In genomic region chr21:33978585-33978984, GRCh38 we compare ENCODE assay signal across 31 cellular contexts.
DNase-seq lines count a peak whose midpoint lies in the region; ATAC-seq, FAIRE-seq and TF ChIP-seq lines count a peak whose summit lies in the region.
"Had no signal": no experiment of that assay in that cellular context is flagged by ENCODE, and none has a peak within 500 bp of the region (broad histone marks: within the 10 kb centered on the region; RNA-seq: fewer than 3 reads in every experiment).

No MANE protein-coding gene starts in this region.

- no peak overlapping the region for H3K4me3 Mint-ChIP-seq in activated CD8-positive, alpha-beta T cell treated with anti-CD3 and anti-CD28 coated beads for 36 hours
- no peak overlapping the region for H3K4me3 Mint-ChIP-seq in activated CD8-positive, alpha-beta T cell treated with anti-CD3 and anti-CD28 coated beads, Interleukin-2, amount 10 ng/mL, durations not matched to agents 7 days and 5 days
- no peak overlapping the region for H3K4me3 Mint-ChIP-seq in CD4-positive, alpha-beta T cell
- H3K4me3 Mint-ChIP-seq in immature natural killer cell: peak overlapping the region in 2 of 5 donors; percentile 24 to 50
- H3K4me3 Mint-ChIP-seq: endodermal cell, GM23338, HFFc6 had no signal

- DNase-seq in activated CD8-positive, alpha-beta T cell treated with anti-CD3 and anti-CD28 coated beads for 36 hours: no peak
- no peak for DNase-seq in activated CD8-positive, alpha-beta T cell treated with anti-CD3 and anti-CD28 coated beads, Interleukin-2, amount 10 ng/mL, durations not matched to agents 7 days and 5 days
- no peak for DNase-seq in CD4-positive, alpha-beta T cell
- no peak for DNase-seq in HTR-8/SVneo (ENCODE audit: insufficient read length, low spot score)
- no peak for DNase-seq in immature natural killer cell
- DNase-seq in G401 (ENCODE audit: low spot score): no peak
- DNase-seq: activated effector memory CD4-positive, alpha-beta T cell treated with Interleukin-2 at 50 U/mL for 16 hours; adrenal gland; AML-193; central memory CD4-positive, alpha-beta T cell; dermis blood vessel endothelial cell; DMS153; endodermal cell; HFFc6; IMR-90; NCI-H146; NCI-H2107; sigmoid colon; SK-N-SH; stimulated activated CD4-positive, alpha-beta T cell treated with anti-CD3 and anti-CD28 coated beads, Interleukin-12 subunit alpha, Interleukin-12 subunit beta, amount 100 ng/mL, for 4 hours; stimulated activated CD4-positive, alpha-beta T cell treated with anti-CD3 and anti-CD28 coated beads, Interleukin-2, amount 100 ng/mL, for 48 hours; thyroid gland had no signal

- CTCF ChIA-PET in activated CD8-positive, alpha-beta T cell treated with anti-CD3 and anti-CD28 coated beads for 36 hours (lab: Charles Lee): interaction anchor here (1.7 to 2.8 kb wide), 2 partner anchors 55 to 369 kb away, joined by 3 to 11 read pairs; no protein-coding TSS in a partner anchor
- CTCF ChIA-PET in activated CD8-positive, alpha-beta T cell treated with anti-CD3 and anti-CD28 coated beads, Interleukin-2, amount 10 ng/mL, durations not matched to agents 7 days and 5 days (lab: Charles Lee): interaction anchor here (3.9 kb wide), 1 partner anchor 17 kb away, joined by 9 read pairs; no protein-coding TSS in a partner anchor
- CTCF ChIA-PET in CD4-positive, alpha-beta T cell (lab: Charles Lee): interaction anchor here (3.9 kb wide), 1 partner anchor 54 kb away, joined by 20 read pairs; no protein-coding TSS in a partner anchor

- no peak for ATAC-seq in activated CD8-positive, alpha-beta T cell treated with anti-CD3 and anti-CD28 coated beads for 36 hours
- no peak for ATAC-seq in activated CD8-positive, alpha-beta T cell treated with anti-CD3 and anti-CD28 coated beads, Interleukin-2, amount 10 ng/mL, durations not matched to agents 7 days and 5 days
- ATAC-seq in CD4-positive, alpha-beta T cell (ENCODE audit: poor library complexity): no peak
- ATAC-seq in GM19467 (IDR thresholded peaks at IDR 0.05; ENCODE audit: unreplicated experiment) (no peak), GM18867 (IDR thresholded peaks at IDR 0.05; ENCODE audit: unreplicated experiment) (no peak)
- ATAC-seq: GM23338, left lobe of liver, Right ventricle myocardium inferior had no signal

- no peak for TF ChIP-seq CTCF in activated CD8-positive, alpha-beta T cell treated with anti-CD3 and anti-CD28 coated beads for 36 hours (IDR thresholded peaks at IDR 0.05)
- no peak for TF ChIP-seq CTCF in CD4-positive, alpha-beta T cell (IDR thresholded peaks at IDR 0.05)

- no peaks in the 10 kb centered on the region for H3K9me3 ChIP-seq in CD4-positive, alpha-beta T cell (ENCODE audit: control insufficient read depth, low read length)
- H3K9me3 ChIP-seq: adrenal gland, prostate gland, sigmoid colon, SK-N-SH, thyroid gland, uterus had no signal

- H3K27me3 ChIP-seq in CD4-positive, alpha-beta T cell (ENCODE audit: control insufficient read depth, insufficient read depth, low read length): no peaks in the 10 kb centered on the region
- H3K27me3 ChIP-seq: sigmoid colon, thyroid gland, uterus had no signal

- H3K9me3 Mint-ChIP-seq in activated CD8-positive, alpha-beta T cell treated with anti-CD3 and anti-CD28 coated beads for 36 hours: no peaks in the 10 kb centered on the region
- H3K9me3 Mint-ChIP-seq in activated CD8-positive, alpha-beta T cell treated with anti-CD3 and anti-CD28 coated beads, Interleukin-2, amount 10 ng/mL, durations not matched to agents 7 days and 5 days (ENCODE audit: insufficient read depth): no peaks in the 10 kb centered on the region
- H3K9me3 Mint-ChIP-seq in CD4-positive, alpha-beta T cell: no peaks in the 10 kb centered on the region
- H3K9me3 Mint-ChIP-seq in immature natural killer cell: no peaks in the 10 kb centered on the region
- H3K9me3 Mint-ChIP-seq: endodermal cell, GM23338, HFFc6 had no signal

- peaks cover 70% of the 10 kb centered on the region for H3K4me1 Mint-ChIP-seq in activated CD8-positive, alpha-beta T cell treated with anti-CD3 and anti-CD28 coated beads for 36 hours (ENCODE audit: low read depth)
- H3K4me1 Mint-ChIP-seq in activated CD8-positive, alpha-beta T cell treated with anti-CD3 and anti-CD28 coated beads, Interleukin-2, amount 10 ng/mL, durations not matched to agents 7 days and 5 days (ENCODE audit: low read depth): peaks cover 71% of the 10 kb centered on the region
- H3K4me1 Mint-ChIP-seq in CD4-positive, alpha-beta T cell (ENCODE audit: low read depth): peaks cover 50% of the 10 kb centered on the region
- H3K4me1 Mint-ChIP-seq in immature natural killer cell: peaks cover 49 to 56% of the 10 kb centered on the region in 2 donors

- no peak overlapping the region for H3K27ac ChIP-seq in CD4-positive, alpha-beta T cell (ENCODE audit: low read depth, low read length)
- H3K27ac ChIP-seq: adrenal gland, prostate gland, sigmoid colon, thyroid gland had no signal

- intact Hi-C loops in activated CD8-positive, alpha-beta T cell treated with anti-CD3 and anti-CD28 coated beads for 36 hours (cut with micrococcal nuclease): loop anchor here (5.0 kb wide), 3 partner anchors 44 to 99 kb away; no protein-coding TSS in a partner anchor
- intact Hi-C loops in CD4-positive, alpha-beta T cell (cut with DNase I, micrococcal nuclease): loop anchor here (5.0 kb wide), 2 partner anchors 41 to 56 kb away; no protein-coding TSS in a partner anchor

- POLR2A ChIA-PET in activated CD8-positive, alpha-beta T cell treated with anti-CD3 and anti-CD28 coated beads for 36 hours (lab: Charles Lee): interaction anchor here (1.3 to 7.4 kb wide), 2 partner anchors 43 to 55 kb away, joined by 4 to 66 read pairs; no protein-coding TSS in a partner anchor
- POLR2A ChIA-PET in activated CD8-positive, alpha-beta T cell treated with anti-CD3 and anti-CD28 coated beads, Interleukin-2, amount 10 ng/mL, durations not matched to agents 7 days and 5 days (lab: Charles Lee): no interaction called here
- POLR2A ChIA-PET in CD4-positive, alpha-beta T cell (lab: Charles Lee): interaction anchor here (2.9 kb wide), 1 partner anchor 42 kb away, joined by 10 read pairs; no protein-coding TSS in a partner anchor

- peak overlapping the region; percentile 7 for H3K27ac Mint-ChIP-seq in activated CD8-positive, alpha-beta T cell treated with anti-CD3 and anti-CD28 coated beads for 36 hours
- H3K27ac Mint-ChIP-seq in activated CD8-positive, alpha-beta T cell treated with anti-CD3 and anti-CD28 coated beads, Interleukin-2, amount 10 ng/mL, durations not matched to agents 7 days and 5 days: no peak overlapping the region
- H3K27ac Mint-ChIP-seq in CD4-positive, alpha-beta T cell: peak overlapping the region; percentile 88
- peak overlapping the region; percentile 37 to 98 (median 83) for H3K27ac Mint-ChIP-seq in immature natural killer cell
- H3K27ac Mint-ChIP-seq: endodermal cell, GM23338 had no signal

- in situ Hi-C loops in G401 (cut with HindIII; ENCODE audit: low sequenced_read_pairs): no loop called here

- peaks cover 3% of the 10 kb centered on the region for H3K36me3 Mint-ChIP-seq in activated CD8-positive, alpha-beta T cell treated with anti-CD3 and anti-CD28 coated beads for 36 hours (ENCODE audit: low read depth)
- H3K36me3 Mint-ChIP-seq in activated CD8-positive, alpha-beta T cell treated with anti-CD3 and anti-CD28 coated beads, Interleukin-2, amount 10 ng/mL, durations not matched to agents 7 days and 5 days (ENCODE audit: low read depth): peaks cover 28% of the 10 kb centered on the region
- H3K36me3 Mint-ChIP-seq in CD4-positive, alpha-beta T cell (ENCODE audit: low read depth): no peaks in the 10 kb centered on the region
- H3K36me3 Mint-ChIP-seq in immature natural killer cell: peaks cover 0 to 3% (median 0%) of the 10 kb centered on the region in 3 donors

- FAIRE-seq in HTR-8/SVneo (lab: Jason Lieb, UNC): peak; percentile 73
- FAIRE-seq: GM12892, islet of Langerhans had no signal

- no peaks in the 10 kb centered on the region for H3K27me3 Mint-ChIP-seq in activated CD8-positive, alpha-beta T cell treated with anti-CD3 and anti-CD28 coated beads for 36 hours
- no peaks in the 10 kb centered on the region for H3K27me3 Mint-ChIP-seq in activated CD8-positive, alpha-beta T cell treated with anti-CD3 and anti-CD28 coated beads, Interleukin-2, amount 10 ng/mL, durations not matched to agents 7 days and 5 days (ENCODE audit: low read depth)
- H3K27me3 Mint-ChIP-seq in CD4-positive, alpha-beta T cell: no peaks in the 10 kb centered on the region
- peaks cover 4 to 11% (median 9%) of the 10 kb centered on the region in 3 donors for H3K27me3 Mint-ChIP-seq in immature natural killer cell (ENCODE audit: low read depth in 3 of 3)
